Comparison of ENCODE assay signal across 1 cellular context in the genomic region with DNA sequence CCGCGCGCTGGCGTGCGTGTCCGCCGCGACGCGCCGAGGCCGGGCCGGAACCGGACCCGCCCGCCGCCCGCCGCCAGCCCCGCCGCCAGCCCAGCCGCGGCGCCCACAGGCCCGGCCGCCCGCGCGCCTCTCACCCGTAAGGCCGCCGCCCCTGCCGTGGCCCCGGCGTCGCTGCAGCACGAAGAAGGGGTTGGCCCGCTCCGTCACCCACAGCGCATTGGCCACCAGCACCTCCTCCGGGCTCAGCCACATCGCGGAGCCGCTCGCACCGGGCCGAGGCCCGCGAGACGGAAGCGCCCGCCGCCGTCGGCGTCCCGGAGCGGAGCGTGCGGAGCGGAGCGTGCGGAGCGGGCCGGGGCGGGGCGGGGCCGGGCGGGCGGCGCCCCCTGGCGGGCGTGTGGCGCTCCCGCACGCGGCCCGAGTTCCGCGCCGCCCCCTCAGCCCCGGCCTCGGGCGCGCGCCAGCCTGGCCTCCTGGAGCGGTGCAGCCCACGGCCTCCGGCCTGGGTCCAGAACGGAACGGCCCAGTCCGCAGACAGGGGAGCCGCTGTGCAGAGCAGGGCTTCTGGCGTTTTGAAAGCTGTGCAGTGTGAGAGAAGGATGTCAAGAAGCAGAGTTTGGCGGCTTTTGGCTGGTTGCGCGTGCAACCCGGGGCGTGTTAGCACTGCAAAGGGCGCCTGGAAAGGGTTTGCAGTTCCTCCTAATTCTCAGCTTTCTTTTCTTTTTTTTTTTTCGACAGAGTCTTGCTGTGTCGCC.
TF ChIP-seq lines count a peak whose summit lies in the region.

A gene (minus strand): TSS at position 328 of the 755 bp plus-strand sequence. CDS start 76 bp downstream, at position 252.

TF ChIP-seq in H1, 55 proteins besides CTCF, POLR2A, EP300 and RAD21 (continued from another document):
- TF ChIP-seq, protein P1, sequence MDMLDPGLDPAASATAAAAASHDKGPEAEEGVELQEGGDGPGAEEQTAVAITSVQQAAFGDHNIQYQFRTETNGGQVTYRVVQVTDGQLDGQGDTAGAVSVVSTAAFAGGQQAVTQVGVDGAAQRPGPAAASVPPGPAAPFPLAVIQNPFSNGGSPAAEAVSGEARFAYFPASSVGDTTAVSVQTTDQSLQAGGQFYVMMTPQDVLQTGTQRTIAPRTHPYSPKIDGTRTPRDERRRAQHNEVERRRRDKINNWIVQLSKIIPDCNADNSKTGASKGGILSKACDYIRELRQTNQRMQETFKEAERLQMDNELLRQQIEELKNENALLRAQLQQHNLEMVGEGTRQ (IDR thresholded peaks at IDR 0.05; ENCODE audit: low read length): no peak
- TF ChIP-seq CREB1 (IDR thresholded peaks at IDR 0.05) (no peak), RFX5 (IDR thresholded peaks at IDR 0.05; ENCODE audit: borderline replicate concordance, low read depth, low read length) (no peak), TCF12 (IDR thresholded peaks at IDR 0.05; ENCODE audit: low read depth, low read length) (no peak), NRF1 (IDR thresholded peaks at IDR 0.05; ENCODE audit: low read depth, low read length) (no peak), YY1 (IDR thresholded peaks at IDR 0.05; ENCODE audit: low read depth, low read length) (no peak), EZH2 (IDR thresholded peaks at IDR 0.05; ENCODE audit: low read depth, low read length, severe bottlenecking) (no peak), RBBP5 (IDR thresholded peaks at IDR 0.05; ENCODE audit: borderline replicate concordance, low read depth, low read length) (peak; percentile 75; the same call in 1 of the 2 replicates), MAFK (IDR thresholded peaks at IDR 0.05; ENCODE audit: low read depth, low read length) (no peak), SIN3A (conservative IDR thresholded peaks at IDR 0.05 in 1 of 2, IDR thresholded peaks at IDR 0.05 in 1 of 2; ENCODE audit: low read depth in 1 of 2, low read length in 2 of 2) (peak in 1 of 2 experiments; percentile 61; a peak in 1 of 4 replicates), KDM1A (IDR thresholded peaks at IDR 0.05; ENCODE audit: borderline replicate concordance, low read length) (no peak), BRCA1 (IDR thresholded peaks at IDR 0.05; ENCODE audit: low read depth, low read length) (no peak), FOSL1 (IDR thresholded peaks at IDR 0.05; ENCODE audit: insufficient read depth, low read depth, low read length) (no peak), KDM4A (IDR thresholded peaks at IDR 0.05; ENCODE audit: low read depth, low read length, severe bottlenecking) (peak; percentile 44), CHD1 (IDR thresholded peaks at IDR 0.05; ENCODE audit: low read depth, low read length) (no peak), NANOG (IDR thresholded peaks at IDR 0.05; ENCODE audit: insufficient read depth, low read depth, low read length, poor library complexity, severe bottlenecking) (no peak), RXRA (IDR thresholded peaks at IDR 0.05; ENCODE audit: insufficient read depth, low read depth, low read length) (no peak), BCL11A (IDR thresholded peaks at IDR 0.05; ENCODE audit: low read depth in 2 of 2, low read length in 2 of 2) (no peak), JUND (IDR thresholded peaks at IDR 0.05; ENCODE audit: low read length) (no peak), SP4 (IDR thresholded peaks at IDR 0.05; ENCODE audit: low read length) (no peak; the same call in 1 of the 2 replicates), CBX8 (IDR thresholded peaks at IDR 0.05; ENCODE audit: borderline replicate concordance, low read depth, low read length) (no peak), RNF2 (IDR thresholded peaks at IDR 0.05; ENCODE audit: borderline replicate concordance, low read depth, low read length, missing control alignments, poor library complexity, severe bottlenecking) (no peak), CEBPB (IDR thresholded peaks at IDR 0.05; ENCODE audit: low read depth, low read length) (no peak), JUN (IDR thresholded peaks at IDR 0.05; ENCODE audit: low read depth, low read length) (no peak), SIX5 (IDR thresholded peaks at IDR 0.05; ENCODE audit: low read depth, low read length) (no peak), GTF2F1 (IDR thresholded peaks at IDR 0.05; ENCODE audit: borderline replicate concordance, low read depth, low read length) (no peak), SRF (IDR thresholded peaks at IDR 0.05; ENCODE audit: low read depth, low read length) (no peak), GABPA (IDR thresholded peaks at IDR 0.05; ENCODE audit: borderline replicate concordance, insufficient read depth, low read length) (no peak), TAF1 (IDR thresholded peaks at IDR 0.05; ENCODE audit: low read depth, low read length) (peak; percentile 36; the same call in 1 of the 2 replicates), HDAC2 (IDR thresholded peaks at IDR 0.05; ENCODE audit: borderline replicate concordance in 1 of 2, low read depth in 2 of 2, low read length in 2 of 2) (no peak), ASH2L (IDR thresholded peaks at IDR 0.05; ENCODE audit: low read length) (no peak), SIRT6 (IDR thresholded peaks at IDR 0.05; ENCODE audit: low read length) (no peak), CHD2 (IDR thresholded peaks at IDR 0.05; ENCODE audit: low read length) (no peak), BACH1 (IDR thresholded peaks at IDR 0.05; ENCODE audit: low read length) (no peak), POU5F1 (IDR thresholded peaks at IDR 0.05; ENCODE audit: low read depth, low read length) (no peak), SP1 (IDR thresholded peaks at IDR 0.05; ENCODE audit: low read depth, low read length) (no peak), KDM5A (IDR thresholded peaks at IDR 0.05; ENCODE audit: low read length) (no peak), TBP (IDR thresholded peaks at IDR 0.05; ENCODE audit: low read depth, low read length) (peak; percentile 3; the same call in 1 of the 2 replicates), TAF7 (optimal IDR thresholded peaks at IDR 0.05; ENCODE audit: borderline replicate concordance, low read depth, low read length) (peak; percentile 25), SAP30 (IDR thresholded peaks at IDR 0.05; ENCODE audit: insufficient read depth, insufficient replicate concordance, low read length) (no peak), HDAC6 (IDR thresholded peaks at IDR 0.05; ENCODE audit: low read depth, low read length) (no peak), CBX5 (IDR thresholded peaks at IDR 0.05; ENCODE audit: low read depth, low read length) (no peak), POLR2AphosphoS5 (IDR thresholded peaks at IDR 0.05; ENCODE audit: low read depth, low read length) (no peak), EGR1 (IDR thresholded peaks at IDR 0.05; ENCODE audit: borderline replicate concordance, low read depth, low read length) (peak; percentile 65; the same call in 1 of the 2 replicates), PHF8 (conservative IDR thresholded peaks at IDR 0.05; ENCODE audit: low read depth, low read length) (0 out of 2 replicates have a peak, but pooled peaks have one; percentile 31), SP2 (IDR thresholded peaks at IDR 0.05; ENCODE audit: low read length) (no peak), ZNF274 (IDR thresholded peaks at IDR 0.05; ENCODE audit: borderline replicate concordance, extremely low read depth, low read length) (no peak), TEAD4 (IDR thresholded peaks at IDR 0.05; ENCODE audit: low read depth, low read length) (no peak)
- TF ChIP-seq, protein P2, sequence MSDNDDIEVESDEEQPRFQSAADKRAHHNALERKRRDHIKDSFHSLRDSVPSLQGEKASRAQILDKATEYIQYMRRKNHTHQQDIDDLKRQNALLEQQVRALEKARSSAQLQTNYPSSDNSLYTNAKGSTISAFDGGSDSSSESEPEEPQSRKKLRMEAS (IDR thresholded peaks at IDR 0.05): no peak
- TF ChIP-seq, protein P3, sequence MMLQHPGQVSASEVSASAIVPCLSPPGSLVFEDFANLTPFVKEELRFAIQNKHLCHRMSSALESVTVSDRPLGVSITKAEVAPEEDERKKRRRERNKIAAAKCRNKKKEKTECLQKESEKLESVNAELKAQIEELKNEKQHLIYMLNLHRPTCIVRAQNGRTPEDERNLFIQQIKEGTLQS (IDR thresholded peaks at IDR 0.05; ENCODE audit: insufficient read depth, low read depth, low read length): no peak
- TF ChIP-seq, protein P4, sequence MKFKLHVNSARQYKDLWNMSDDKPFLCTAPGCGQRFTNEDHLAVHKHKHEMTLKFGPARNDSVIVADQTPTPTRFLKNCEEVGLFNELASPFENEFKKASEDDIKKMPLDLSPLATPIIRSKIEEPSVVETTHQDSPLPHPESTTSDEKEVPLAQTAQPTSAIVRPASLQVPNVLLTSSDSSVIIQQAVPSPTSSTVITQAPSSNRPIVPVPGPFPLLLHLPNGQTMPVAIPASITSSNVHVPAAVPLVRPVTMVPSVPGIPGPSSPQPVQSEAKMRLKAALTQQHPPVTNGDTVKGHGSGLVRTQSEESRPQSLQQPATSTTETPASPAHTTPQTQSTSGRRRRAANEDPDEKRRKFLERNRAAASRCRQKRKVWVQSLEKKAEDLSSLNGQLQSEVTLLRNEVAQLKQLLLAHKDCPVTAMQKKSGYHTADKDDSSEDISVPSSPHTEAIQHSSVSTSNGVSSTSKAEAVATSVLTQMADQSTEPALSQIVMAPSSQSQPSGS (IDR thresholded peaks at IDR 0.05; ENCODE audit: low read length): no peak
- TF ChIP-seq, protein P5, sequence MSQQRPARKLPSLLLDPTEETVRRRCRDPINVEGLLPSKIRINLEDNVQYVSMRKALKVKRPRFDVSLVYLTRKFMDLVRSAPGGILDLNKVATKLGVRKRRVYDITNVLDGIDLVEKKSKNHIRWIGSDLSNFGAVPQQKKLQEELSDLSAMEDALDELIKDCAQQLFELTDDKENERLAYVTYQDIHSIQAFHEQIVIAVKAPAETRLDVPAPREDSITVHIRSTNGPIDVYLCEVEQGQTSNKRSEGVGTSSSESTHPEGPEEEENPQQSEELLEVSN (IDR thresholded peaks at IDR 0.05): peak; percentile 26; the same call in 1 of the 2 replicates
- TF ChIP-seq, protein P6, sequence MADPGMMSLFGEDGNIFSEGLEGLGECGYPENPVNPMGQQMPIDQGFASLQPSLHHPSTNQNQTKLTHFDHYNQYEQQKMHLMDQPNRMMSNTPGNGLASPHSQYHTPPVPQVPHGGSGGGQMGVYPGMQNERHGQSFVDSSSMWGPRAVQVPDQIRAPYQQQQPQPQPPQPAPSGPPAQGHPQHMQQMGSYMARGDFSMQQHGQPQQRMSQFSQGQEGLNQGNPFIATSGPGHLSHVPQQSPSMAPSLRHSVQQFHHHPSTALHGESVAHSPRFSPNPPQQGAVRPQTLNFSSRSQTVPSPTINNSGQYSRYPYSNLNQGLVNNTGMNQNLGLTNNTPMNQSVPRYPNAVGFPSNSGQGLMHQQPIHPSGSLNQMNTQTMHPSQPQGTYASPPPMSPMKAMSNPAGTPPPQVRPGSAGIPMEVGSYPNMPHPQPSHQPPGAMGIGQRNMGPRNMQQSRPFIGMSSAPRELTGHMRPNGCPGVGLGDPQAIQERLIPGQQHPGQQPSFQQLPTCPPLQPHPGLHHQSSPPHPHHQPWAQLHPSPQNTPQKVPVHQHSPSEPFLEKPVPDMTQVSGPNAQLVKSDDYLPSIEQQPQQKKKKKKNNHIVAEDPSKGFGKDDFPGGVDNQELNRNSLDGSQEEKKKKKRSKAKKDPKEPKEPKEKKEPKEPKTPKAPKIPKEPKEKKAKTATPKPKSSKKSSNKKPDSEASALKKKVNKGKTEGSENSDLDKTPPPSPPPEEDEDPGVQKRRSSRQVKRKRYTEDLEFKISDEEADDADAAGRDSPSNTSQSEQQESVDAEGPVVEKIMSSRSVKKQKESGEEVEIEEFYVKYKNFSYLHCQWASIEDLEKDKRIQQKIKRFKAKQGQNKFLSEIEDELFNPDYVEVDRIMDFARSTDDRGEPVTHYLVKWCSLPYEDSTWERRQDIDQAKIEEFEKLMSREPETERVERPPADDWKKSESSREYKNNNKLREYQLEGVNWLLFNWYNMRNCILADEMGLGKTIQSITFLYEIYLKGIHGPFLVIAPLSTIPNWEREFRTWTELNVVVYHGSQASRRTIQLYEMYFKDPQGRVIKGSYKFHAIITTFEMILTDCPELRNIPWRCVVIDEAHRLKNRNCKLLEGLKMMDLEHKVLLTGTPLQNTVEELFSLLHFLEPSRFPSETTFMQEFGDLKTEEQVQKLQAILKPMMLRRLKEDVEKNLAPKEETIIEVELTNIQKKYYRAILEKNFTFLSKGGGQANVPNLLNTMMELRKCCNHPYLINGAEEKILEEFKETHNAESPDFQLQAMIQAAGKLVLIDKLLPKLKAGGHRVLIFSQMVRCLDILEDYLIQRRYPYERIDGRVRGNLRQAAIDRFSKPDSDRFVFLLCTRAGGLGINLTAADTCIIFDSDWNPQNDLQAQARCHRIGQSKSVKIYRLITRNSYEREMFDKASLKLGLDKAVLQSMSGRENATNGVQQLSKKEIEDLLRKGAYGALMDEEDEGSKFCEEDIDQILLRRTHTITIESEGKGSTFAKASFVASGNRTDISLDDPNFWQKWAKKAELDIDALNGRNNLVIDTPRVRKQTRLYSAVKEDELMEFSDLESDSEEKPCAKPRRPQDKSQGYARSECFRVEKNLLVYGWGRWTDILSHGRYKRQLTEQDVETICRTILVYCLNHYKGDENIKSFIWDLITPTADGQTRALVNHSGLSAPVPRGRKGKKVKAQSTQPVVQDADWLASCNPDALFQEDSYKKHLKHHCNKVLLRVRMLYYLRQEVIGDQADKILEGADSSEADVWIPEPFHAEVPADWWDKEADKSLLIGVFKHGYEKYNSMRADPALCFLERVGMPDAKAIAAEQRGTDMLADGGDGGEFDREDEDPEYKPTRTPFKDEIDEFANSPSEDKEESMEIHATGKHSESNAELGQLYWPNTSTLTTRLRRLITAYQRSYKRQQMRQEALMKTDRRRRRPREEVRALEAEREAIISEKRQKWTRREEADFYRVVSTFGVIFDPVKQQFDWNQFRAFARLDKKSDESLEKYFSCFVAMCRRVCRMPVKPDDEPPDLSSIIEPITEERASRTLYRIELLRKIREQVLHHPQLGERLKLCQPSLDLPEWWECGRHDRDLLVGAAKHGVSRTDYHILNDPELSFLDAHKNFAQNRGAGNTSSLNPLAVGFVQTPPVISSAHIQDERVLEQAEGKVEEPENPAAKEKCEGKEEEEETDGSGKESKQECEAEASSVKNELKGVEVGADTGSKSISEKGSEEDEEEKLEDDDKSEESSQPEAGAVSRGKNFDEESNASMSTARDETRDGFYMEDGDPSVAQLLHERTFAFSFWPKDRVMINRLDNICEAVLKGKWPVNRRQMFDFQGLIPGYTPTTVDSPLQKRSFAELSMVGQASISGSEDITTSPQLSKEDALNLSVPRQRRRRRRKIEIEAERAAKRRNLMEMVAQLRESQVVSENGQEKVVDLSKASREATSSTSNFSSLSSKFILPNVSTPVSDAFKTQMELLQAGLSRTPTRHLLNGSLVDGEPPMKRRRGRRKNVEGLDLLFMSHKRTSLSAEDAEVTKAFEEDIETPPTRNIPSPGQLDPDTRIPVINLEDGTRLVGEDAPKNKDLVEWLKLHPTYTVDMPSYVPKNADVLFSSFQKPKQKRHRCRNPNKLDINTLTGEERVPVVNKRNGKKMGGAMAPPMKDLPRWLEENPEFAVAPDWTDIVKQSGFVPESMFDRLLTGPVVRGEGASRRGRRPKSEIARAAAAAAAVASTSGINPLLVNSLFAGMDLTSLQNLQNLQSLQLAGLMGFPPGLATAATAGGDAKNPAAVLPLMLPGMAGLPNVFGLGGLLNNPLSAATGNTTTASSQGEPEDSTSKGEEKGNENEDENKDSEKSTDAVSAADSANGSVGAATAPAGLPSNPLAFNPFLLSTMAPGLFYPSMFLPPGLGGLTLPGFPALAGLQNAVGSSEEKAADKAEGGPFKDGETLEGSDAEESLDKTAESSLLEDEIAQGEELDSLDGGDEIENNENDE (IDR thresholded peaks at IDR 0.05; ENCODE audit: insufficient replicate concordance, low read length): no peak
